ENCODE assay signal across 8 cellular contexts in genomic region chr4:169271692-169272007, GRCh38. TPM values are rescaled to one million over a fixed set of nuclear protein-coding genes. Genes with fewer than 3 reads are reported as not detected.
DNase-seq lines count a peak whose midpoint lies in the region; ATAC-seq and TF ChIP-seq lines count a peak whose summit lies in the region.

No MANE protein-coding gene starts in this region.

- WGBS in lung, 2 donors: 20 to 24% methylated on average over 11 of the region's 11 CpGs

- H3K36me3 ChIP-seq in cardiac muscle cell (no peaks in the 10 kb centered on the region), lung (ENCODE audit: control insufficient read depth in 2 of 2, insufficient read depth in 2 of 2, low read length in 2 of 2) (no peaks in the 10 kb centered on the region), upper lobe of right lung (no peaks in the 10 kb centered on the region)

- no peak for DNase-seq in cardiac muscle cell (ENCODE audit: low read depth in 1 of 2, low spot score in 1 of 2)
- DNase-seq in left ventricle myocardium superior: no peak
- DNase-seq in astrocyte of the spinal cord (ENCODE audit: low read depth, low spot score): no peak
- DNase-seq in lung (ENCODE audit: low spot score): no peak
- DNase-seq in upper lobe of right lung: no peak
- no peak for DNase-seq in pons (ENCODE audit: low spot score)
- no peak for DNase-seq in NCI-H1092 treated with DMSO at 0.1 percent for 48 hours (lab: John Stamatoyannopoulos, UW)
- no peak for DNase-seq in COLO829 (ENCODE audit: low spot score)

- TF ChIP-seq CTCF in cardiac muscle cell (IDR thresholded peaks at IDR 0.05; ENCODE audit: low read depth, low read length) (no peak), astrocyte of the spinal cord (IDR thresholded peaks at IDR 0.05; ENCODE audit: low read depth, low read length) (no peak), lung (IDR thresholded peaks at IDR 0.05; ENCODE audit: control extremely low read depth, extremely low read depth) (no peak), upper lobe of right lung (IDR thresholded peaks at IDR 0.05) (no peak)

- no peak overlapping the region for H3K27ac ChIP-seq in cardiac muscle cell
- H3K27ac ChIP-seq in lung (ENCODE audit: low read depth in 1 of 2, low read length in 1 of 2): peak overlapping the region in 1 of 2 donors; percentile 97
- peak overlapping the region; percentile 91 for H3K27ac ChIP-seq in upper lobe of right lung

- in situ Hi-C loops in astrocyte of the spinal cord (cut with HindIII; ENCODE audit: low sequenced_read_pairs): no loop called here

- H3K27me3 ChIP-seq in cardiac muscle cell (peaks cover 10% of the 10 kb centered on the region), lung (ENCODE audit: control insufficient read depth, insufficient read depth) (no peaks in the 10 kb centered on the region), upper lobe of right lung (no peaks in the 10 kb centered on the region)

- peak overlapping the region; percentile 85 for H3K4me3 ChIP-seq in cardiac muscle cell
- peak overlapping the region; percentile 85 for H3K4me3 ChIP-seq in astrocyte of the spinal cord (ENCODE audit: low read depth, low read length)
- H3K4me3 ChIP-seq in lung: peak overlapping the region; percentile 88
- H3K4me3 ChIP-seq in upper lobe of right lung: peak overlapping the region; percentile 88

- no peak for ATAC-seq in left ventricle myocardium superior
- ATAC-seq in lung (ENCODE audit: insufficient read depth, low FRiP score): no peak
- ATAC-seq in upper lobe of right lung: no peak

- intact Hi-C loops in left ventricle myocardium superior (cut with micrococcal nuclease) (loop anchor here (5.0 kb wide), 1 partner anchor 249 kb away; no protein-coding TSS in a partner anchor), upper lobe of right lung (cut with DNase I) (no loop called here)

- H3K4me1 ChIP-seq in cardiac muscle cell (ENCODE audit: low read depth) (peaks cover 6% of the 10 kb centered on the region), lung (ENCODE audit: control insufficient read depth in 2 of 2, insufficient read depth in 2 of 2, low read length in 2 of 2) (peaks cover 0 to 9% of the 10 kb centered on the region in 2 donors), upper lobe of right lung (peaks cover 15% of the 10 kb centered on the region)

- H3K9me3 ChIP-seq in cardiac muscle cell (ENCODE audit: low read depth) (no peaks in the 10 kb centered on the region), lung (ENCODE audit: control insufficient read depth in 2 of 2, insufficient read depth in 1 of 2, low read length in 1 of 2) (no peaks in the 10 kb centered on the region), upper lobe of right lung (no peaks in the 10 kb centered on the region)

RNA-seq across cellular contexts. Expression of gene SH3RF1, which starts 0.9 kb away (rescaled TPM):
- total RNA-seq in cardiac muscle cell (4.3 and 4.8 TPM in 2 replicates), left ventricle myocardium superior (5.8 TPM), lung (10 to 100 TPM; 26.0 to 33.1 TPM), upper lobe of right lung (33.8 TPM)
- polyA plus RNA-seq in cardiac muscle cell (3.4 and 4.4 TPM in 2 replicates), lung (1 to 10 TPM; 5.3 to 6.6 TPM)
